Comparison of ENCODE assay signal across 28 cellular contexts in genomic region chr20:45578151-45578660, GRCh38. TPM values are rescaled to one million over a fixed set of nuclear protein-coding genes. Genes with fewer than 3 reads are reported as not detected.
"Had no signal": no experiment of that assay in that cellular context is flagged by ENCODE, and none has a peak within 500 bp of the region (broad histone marks: within the 10 kb centered on the region; RNA-seq: fewer than 3 reads in every experiment).

No MANE protein-coding gene starts in this region.

- H3K4me3 Mint-ChIP-seq: activated CD8-positive, alpha-beta T cell treated with anti-CD3 and anti-CD28 coated beads, Interleukin-2, amount 10 ng/mL, durations not matched to agents 7 days and 5 days; activated naive CD8-positive, alpha-beta T cell; central memory CD8-positive, alpha-beta T cell; natural killer cell treated with Interleukin-12 subunit alpha and Interleukin-12 subunit beta and Interleukin-15 and Interleukin-18, amount 100 ng/mL, for 72 hours; stimulated activated memory B cell treated with anti-CD40 and anti-IgM and Interleukin-4, amounts not matched to agents 10 μg/mL and 1 μg/mL and 100 μg/mL, for 72 hours had no signal

- H3K27me3 ChIP-seq: adrenal gland, breast epithelium, right lobe of liver, tibial nerve had no signal

- H3K4me1 Mint-ChIP-seq: central memory CD8-positive, alpha-beta T cell; stimulated activated memory B cell treated with anti-CD40 and anti-IgM and Interleukin-4, amounts not matched to agents 10 μg/mL and 1 μg/mL and 100 μg/mL, for 72 hours had no signal

- H3K27ac Mint-ChIP-seq: activated CD8-positive, alpha-beta T cell treated with anti-CD3 and anti-CD28 coated beads, Interleukin-2, amount 10 ng/mL, durations not matched to agents 7 days and 5 days; activated naive CD8-positive, alpha-beta T cell; natural killer cell treated with Interleukin-12 subunit alpha and Interleukin-12 subunit beta and Interleukin-15 and Interleukin-18, amount 100 ng/mL, for 72 hours; stimulated activated memory B cell treated with anti-CD40 and anti-IgM and Interleukin-4, amounts not matched to agents 10 μg/mL and 1 μg/mL and 100 μg/mL, for 72 hours had no signal

- H3K9me3 Mint-ChIP-seq: central memory CD8-positive, alpha-beta T cell; natural killer cell treated with Interleukin-12 subunit alpha and Interleukin-12 subunit beta and Interleukin-15 and Interleukin-18, amount 100 ng/mL, for 72 hours had no signal

- H3K4me1 ChIP-seq: adrenal gland, breast epithelium, right lobe of liver, stomach, suprapubic skin had no signal

- H3K36me3 Mint-ChIP-seq: activated naive CD8-positive, alpha-beta T cell; natural killer cell treated with Interleukin-12 subunit alpha and Interleukin-12 subunit beta and Interleukin-15 and Interleukin-18, amount 100 ng/mL, for 72 hours; stimulated activated memory B cell treated with anti-CD40 and anti-IgM and Interleukin-4, amounts not matched to agents 10 μg/mL and 1 μg/mL and 100 μg/mL, for 72 hours had no signal

- FAIRE-seq: astrocyte, colon, endothelial cell of umbilical vein had no signal

- H3K9me3 ChIP-seq: adrenal gland, breast epithelium, right lobe of liver, stomach, suprapubic skin had no signal

- DNase-seq: activated CD4-positive, alpha-beta T cell treated with anti-CD3 and anti-CD28 coated beads, Interleukin-2, amount 50 U/mL, for 1 hour; activated CD4-positive, CD25-positive, alpha-beta regulatory T cell treated with anti-CD3 and anti-CD28 coated beads, Interleukin-2, amount 50 U/mL, for 72 hours; activated CD8-positive, alpha-beta T cell treated with anti-CD3 and anti-CD28 coated beads, Interleukin-2, amount 10 ng/mL, durations not matched to agents 7 days and 5 days; activated naive CD4-positive, alpha-beta T cell; adrenal gland; effector memory CD4-positive, alpha-beta T cell; foreskin melanocyte; islet precursor cell; left cardiac atrium; occipital lobe; right lobe of liver; stomach; T-helper 2 cell had no signal

- H3K4me3 ChIP-seq: adrenal gland, breast epithelium, right lobe of liver, skin epidermis, stomach, suprapubic skin, tibial nerve had no signal

- H3K36me3 ChIP-seq: adrenal gland, breast epithelium, right lobe of liver, stomach, suprapubic skin, tibial nerve had no signal

- H3K27ac ChIP-seq: adrenal gland, breast epithelium, right lobe of liver, skin epidermis, stomach, suprapubic skin, tibial nerve had no signal

- ATAC-seq: activated CD8-positive, alpha-beta T cell treated with anti-CD3 and anti-CD28 coated beads, Interleukin-2, amount 10 ng/mL, durations not matched to agents 7 days and 5 days; esophagus mucosa; left cardiac atrium; right lobe of liver had no signal

RNA-seq across cellular contexts. Expression of gene WFDC8, which starts 0.9 kb away (rescaled TPM):
- total RNA-seq: activated CD8-positive, alpha-beta T cell treated with anti-CD3 and anti-CD28 coated beads, Interleukin-2, amount 10 ng/mL, durations not matched to agents 7 days and 5 days; adrenal gland; astrocyte; breast epithelium; dermis microvascular lymphatic vessel endothelial cell; endothelial cell of umbilical vein; esophagus mucosa; left cardiac atrium; liver; natural killer cell treated with Interleukin-12 subunit alpha and Interleukin-12 subunit beta and Interleukin-15 and Interleukin-18, amount 100 ng/mL, for 72 hours; occipital lobe; right lobe of liver; stomach; suprapubic skin; tibial nerve; urinary bladder had no signal
- polyA plus RNA-seq: adrenal gland, endothelial cell of umbilical vein, liver, stomach, urinary bladder had no signal

RNA-seq across cellular contexts. Expression of gene EPPIN, which starts 31.0 kb away (rescaled TPM):
- total RNA-seq: activated CD8-positive, alpha-beta T cell treated with anti-CD3 and anti-CD28 coated beads, Interleukin-2, amount 10 ng/mL, durations not matched to agents 7 days and 5 days; adrenal gland; astrocyte; breast epithelium; dermis microvascular lymphatic vessel endothelial cell; endothelial cell of umbilical vein; esophagus mucosa; liver; natural killer cell treated with Interleukin-12 subunit alpha and Interleukin-12 subunit beta and Interleukin-15 and Interleukin-18, amount 100 ng/mL, for 72 hours; occipital lobe; right lobe of liver; stomach; tibial nerve; urinary bladder had no signal
- polyA plus RNA-seq: adrenal gland, endothelial cell of umbilical vein, liver, stomach, urinary bladder had no signal

RNA-seq across cellular contexts. Expression of gene WFDC6, which starts 38.9 kb away (rescaled TPM):
- total RNA-seq: activated CD8-positive, alpha-beta T cell treated with anti-CD3 and anti-CD28 coated beads, Interleukin-2, amount 10 ng/mL, durations not matched to agents 7 days and 5 days; adrenal gland; astrocyte; breast epithelium; dermis microvascular lymphatic vessel endothelial cell; endothelial cell of umbilical vein; esophagus mucosa; left cardiac atrium; liver; natural killer cell treated with Interleukin-12 subunit alpha and Interleukin-12 subunit beta and Interleukin-15 and Interleukin-18, amount 100 ng/mL, for 72 hours; occipital lobe; right lobe of liver; stomach; tibial nerve; urinary bladder had no signal
- polyA plus RNA-seq: adrenal gland, endothelial cell of umbilical vein, liver, stomach, urinary bladder had no signal

RNA-seq across cellular contexts. Expression of gene WFDC10A, which starts 51.3 kb away (rescaled TPM):
- total RNA-seq: activated CD8-positive, alpha-beta T cell treated with anti-CD3 and anti-CD28 coated beads, Interleukin-2, amount 10 ng/mL, durations not matched to agents 7 days and 5 days; adrenal gland; astrocyte; breast epithelium; dermis microvascular lymphatic vessel endothelial cell; endothelial cell of umbilical vein; esophagus mucosa; left cardiac atrium; liver; natural killer cell treated with Interleukin-12 subunit alpha and Interleukin-12 subunit beta and Interleukin-15 and Interleukin-18, amount 100 ng/mL, for 72 hours; occipital lobe; right lobe of liver; stomach; suprapubic skin; tibial nerve; urinary bladder had no signal
- polyA plus RNA-seq: adrenal gland, endothelial cell of umbilical vein, liver, stomach, urinary bladder had no signal

RNA-seq across cellular contexts. Expression of gene WFDC9, which starts 52.9 kb away (rescaled TPM):
- total RNA-seq: activated CD8-positive, alpha-beta T cell treated with anti-CD3 and anti-CD28 coated beads, Interleukin-2, amount 10 ng/mL, durations not matched to agents 7 days and 5 days; adrenal gland; astrocyte; breast epithelium; dermis microvascular lymphatic vessel endothelial cell; endothelial cell of umbilical vein; esophagus mucosa; left cardiac atrium; liver; natural killer cell treated with Interleukin-12 subunit alpha and Interleukin-12 subunit beta and Interleukin-15 and Interleukin-18, amount 100 ng/mL, for 72 hours; occipital lobe; right lobe of liver; stomach; suprapubic skin; tibial nerve; urinary bladder had no signal
- polyA plus RNA-seq: adrenal gland, endothelial cell of umbilical vein, liver, stomach, urinary bladder had no signal
